In genomic region chr3:20458994-20459736, GRCh38 we compare ENCODE assay signal across 14 cellular contexts.
"Had no signal": no experiment of that assay in that cellular context is flagged by ENCODE, and none has a peak within 500 bp of the region (broad histone marks: within the 10 kb centered on the region; RNA-seq: fewer than 3 reads in every experiment).

No MANE protein-coding gene starts in this region.

- H3K36me3 ChIP-seq: colonic mucosa, suprapubic skin had no signal

- DNase-seq: activated CD4-positive, alpha-beta T cell treated with anti-CD3 and anti-CD28 coated beads for 1 hour; activated CD4-positive, alpha-beta T cell treated with anti-CD3 and anti-CD28 coated beads, Interleukin-2, amount 50 U/mL, for 48 hours; activated CD8-positive, alpha-beta memory T cell treated with anti-CD3 and anti-CD28 coated beads, Interleukin-2, amount 10 ng/mL, durations not matched to agents 7 days and 5 days; activated naive CD8-positive, alpha-beta T cell treated with anti-CD3 and anti-CD28 coated beads, Interleukin-2, amount 50 U/mL, for 24 hours; activated T-cell treated with anti-CD3 and anti-CD28 coated beads, Interleukin-2, amount 50 U/mL, for 4 hours; caudate nucleus; colonic mucosa; hypothalamus; mucosa of descending colon; naive thymus-derived CD8-positive, alpha-beta T cell; stimulated activated naive CD4-positive, alpha-beta T cell treated with Interleukin-2 at 50 U/mL for 16 hours; T-helper 2 cell had no signal

- H3K27me3 ChIP-seq: colonic mucosa, suprapubic skin had no signal

- H3K27ac ChIP-seq: colonic mucosa, suprapubic skin had no signal

- H3K9me3 ChIP-seq: colonic mucosa, suprapubic skin had no signal

- H3K4me3 ChIP-seq: colonic mucosa, lung, mucosa of descending colon, suprapubic skin had no signal

- H3K4me1 ChIP-seq: colonic mucosa, suprapubic skin had no signal
